Comparison of ENCODE assay signal across 1 cellular context in genomic region chr14:20631821-20632389, GRCh38.
TF ChIP-seq lines count a peak whose summit lies in the region.

No MANE protein-coding gene starts in this region.

TF ChIP-seq in HEK293, 187 proteins besides CTCF, POLR2A, EP300 and RAD21 (continued from another document):
- TF ChIP-seq ZBTB49 (tag by site-specific recombination; IDR thresholded peaks at IDR 0.05; ENCODE audit: low read depth) (no peak), PRDM10 (tag by site-specific recombination; IDR thresholded peaks at IDR 0.05) (peak; percentile 68), ZNF549 (tag by site-specific recombination; IDR thresholded peaks at IDR 0.05) (peak; percentile 72; the same call in 1 of the 2 replicates), REST (tag by site-specific recombination; IDR thresholded peaks at IDR 0.05) (peak; percentile 96), ZNF114 (tag by site-specific recombination; IDR thresholded peaks at IDR 0.05) (no peak), ZNF837 (tag by site-specific recombination; IDR thresholded peaks at IDR 0.05) (no peak), ZBTB26 (tag by site-specific recombination; optimal IDR thresholded peaks at IDR 0.05) (no peak), ZBTB10 (tag by site-specific recombination; IDR thresholded peaks at IDR 0.05) (0 out of 2 replicates have a peak, but pooled peaks have one; percentile 34), ZNF692 (tag by site-specific recombination; IDR thresholded peaks at IDR 0.05) (no peak), ZNF184 (tag by site-specific recombination; IDR thresholded peaks at IDR 0.05) (no peak), ZBTB11 (tag by site-specific recombination; conservative IDR thresholded peaks at IDR 0.05; ENCODE audit: low read depth) (no peak), ZNF677 (tag by site-specific recombination; IDR thresholded peaks at IDR 0.05) (no peak), TCF7L2 (IDR thresholded peaks at IDR 0.05; ENCODE audit: borderline replicate concordance, low read depth, low read length) (no peak), ZNF19 (tag by site-specific recombination; IDR thresholded peaks at IDR 0.05; ENCODE audit: low read depth) (no peak), ZBTB6 (tag by site-specific recombination; IDR thresholded peaks at IDR 0.05) (no peak), PATZ1 (tag by site-specific recombination; IDR thresholded peaks at IDR 0.05) (peak; percentile 48; the same call in 1 of the 2 replicates)
TF ChIP-seq in HEK293: peak in this region for 5.
